Comparison of ENCODE assay signal across 21 cellular contexts in the genomic region with DNA sequence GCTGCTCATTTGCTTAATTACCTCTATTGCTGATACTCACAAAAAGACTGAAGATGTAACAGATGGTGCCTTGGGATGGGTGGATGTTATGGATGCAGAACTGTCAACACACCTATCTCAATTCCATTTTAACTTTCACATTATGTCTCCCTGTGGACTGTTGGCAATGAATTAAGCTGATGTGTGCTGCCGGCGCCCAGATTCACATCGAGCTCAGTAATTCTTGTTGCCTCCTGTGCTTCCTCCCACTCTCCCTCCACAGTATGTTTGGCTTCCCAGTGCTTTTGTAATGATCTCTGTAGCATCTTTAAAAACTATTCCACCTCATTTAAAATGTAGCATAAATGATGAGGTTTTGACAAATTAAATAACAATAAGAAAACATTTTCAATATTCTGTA.
"Had no signal": no experiment of that assay in that cellular context is flagged by ENCODE, and none has a peak within 500 bp of the region (broad histone marks: within the 10 kb centered on the region; RNA-seq: fewer than 3 reads in every experiment).

No MANE protein-coding gene starts in this region.

- H3K4me3 Mint-ChIP-seq: dendritic cell treated with granulocyte-macrophage colony-stimulating factor and Interleukin-4, amounts not matched to agents 40 ng/mL and 50 ng/mL, for 4 days; endodermal cell; memory B cell; natural killer cell; stimulated activated naive B cell treated with anti-CD40 and anti-IgM and Interleukin-4, amounts not matched to agents 10 μg/mL and 1 μg/mL and 100 μg/mL, for 72 hours; stimulated activated naive CD8-positive, alpha-beta T cell treated with anti-CD3 and anti-CD28 coated beads, Interleukin-15, Interleukin-2, amounts not matched to agents 100 ng/mL and 50 ng/mL, for 24 hours had no signal

- H3K9me3 Mint-ChIP-seq: dendritic cell treated with granulocyte-macrophage colony-stimulating factor and Interleukin-4, amounts not matched to agents 40 ng/mL and 50 ng/mL, for 4 days; endodermal cell; memory B cell; natural killer cell; stimulated activated naive B cell treated with anti-CD40 and anti-IgM and Interleukin-4, amounts not matched to agents 10 μg/mL and 1 μg/mL and 100 μg/mL, for 72 hours; stimulated activated naive CD8-positive, alpha-beta T cell treated with anti-CD3 and anti-CD28 coated beads, Interleukin-15, Interleukin-2, amounts not matched to agents 100 ng/mL and 50 ng/mL, for 24 hours had no signal

- DNase-seq: effector CD8-positive, alpha-beta T cell; endodermal cell; foreskin fibroblast; gastrocnemius medialis; kidney; natural killer cell; pancreas; right lobe of liver; small intestine; stimulated activated CD4-positive, alpha-beta T cell treated with anti-CD3 and anti-CD28 coated beads, Interleukin-15, amount 100 ng/mL, for 24 hours; stimulated activated CD4-positive, alpha-beta T cell treated with anti-CD3 and anti-CD28 coated beads, Interleukin-2, amount 100 ng/mL, for 48 hours; stimulated activated naive B cell treated with anti-CD40 and anti-IgM and Interleukin-4, amounts not matched to agents 10 μg/mL and 1 μg/mL and 100 μg/mL, for 72 hours; transverse colon; upper lobe of right lung; uterus had no signal

- H3K27ac Mint-ChIP-seq: dendritic cell treated with granulocyte-macrophage colony-stimulating factor and Interleukin-4, amounts not matched to agents 40 ng/mL and 50 ng/mL, for 4 days; endodermal cell; memory B cell; natural killer cell; progenitor cell of endocrine pancreas; stimulated activated naive B cell treated with anti-CD40 and anti-IgM and Interleukin-4, amounts not matched to agents 10 μg/mL and 1 μg/mL and 100 μg/mL, for 72 hours; stimulated activated naive CD8-positive, alpha-beta T cell treated with anti-CD3 and anti-CD28 coated beads, Interleukin-15, Interleukin-2, amounts not matched to agents 100 ng/mL and 50 ng/mL, for 24 hours had no signal

- H3K36me3 Mint-ChIP-seq: natural killer cell; stimulated activated naive B cell treated with anti-CD40 and anti-IgM and Interleukin-4, amounts not matched to agents 10 μg/mL and 1 μg/mL and 100 μg/mL, for 72 hours had no signal

- ATAC-seq: esophagus mucosa; gastrocnemius medialis; left lobe of liver; natural killer cell; pancreas; right lobe of liver; stimulated activated naive B cell treated with anti-CD40 and anti-IgM and Interleukin-4, amounts not matched to agents 10 μg/mL and 1 μg/mL and 100 μg/mL, for 72 hours; upper lobe of right lung had no signal

- H3K4me1 Mint-ChIP-seq: memory B cell; natural killer cell; stimulated activated naive B cell treated with anti-CD40 and anti-IgM and Interleukin-4, amounts not matched to agents 10 μg/mL and 1 μg/mL and 100 μg/mL, for 72 hours had no signal
